In the genomic region with DNA sequence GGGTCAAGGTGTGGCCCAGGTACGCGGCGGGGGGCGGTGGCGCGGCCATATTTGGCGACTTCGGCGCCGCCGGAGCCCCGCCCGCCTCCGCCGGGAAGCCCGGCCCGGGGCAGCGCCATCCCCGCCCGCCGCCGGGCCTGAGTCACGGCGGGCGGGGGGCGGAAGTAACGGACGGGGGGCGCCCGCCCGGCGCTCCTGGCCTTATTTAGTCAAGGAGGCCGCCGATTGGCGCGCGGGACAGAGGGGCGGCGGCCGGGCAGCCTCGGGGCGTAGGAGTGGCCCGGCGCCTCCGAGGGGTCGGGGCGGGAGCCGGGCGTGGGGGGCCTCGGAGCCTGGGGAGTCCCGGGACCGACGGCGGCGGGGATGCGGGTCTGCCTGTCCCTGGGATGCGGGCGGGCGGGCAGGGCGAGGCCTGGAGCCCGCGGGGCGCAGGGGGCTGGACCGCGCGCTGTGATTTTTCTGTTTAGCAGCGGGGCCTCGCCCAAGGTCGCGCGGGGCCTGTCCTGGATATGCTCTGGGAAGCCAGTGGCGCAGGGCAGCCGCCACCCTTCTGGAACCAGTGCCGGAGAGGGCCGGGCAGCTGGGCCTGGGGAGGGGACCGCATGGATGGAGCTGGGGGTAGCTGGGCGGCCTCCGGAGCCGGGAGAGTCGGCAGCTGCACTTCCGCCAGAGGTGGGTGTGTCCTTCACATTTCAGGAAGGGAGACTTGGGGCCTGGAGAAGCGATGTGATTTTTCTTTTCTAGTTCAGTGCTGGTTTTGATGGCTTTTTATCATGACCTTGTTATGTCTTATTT, we compare ENCODE assay signal across 8 cellular contexts. TPM values are rescaled to one million over a fixed set of nuclear protein-coding genes. Genes with fewer than 3 reads are reported as not detected.
DNase-seq lines count a peak whose midpoint lies in the region; ATAC-seq and TF ChIP-seq lines count a peak whose summit lies in the region.

No MANE protein-coding gene starts in this region.

- peak overlapping the region; percentile 60 to 83 for H3K27ac Mint-ChIP-seq in activated naive CD4-positive, alpha-beta T cell treated with anti-CD3 and anti-CD28 coated beads, Interleukin-2, amount 50 U/mL, for 72 hours

- peak; percentile 34 to 58 for ATAC-seq in activated naive CD4-positive, alpha-beta T cell treated with anti-CD3 and anti-CD28 coated beads, Interleukin-2, amount 50 U/mL, for 72 hours
- peak; percentile 69 for ATAC-seq in omental fat pad (ENCODE audit: low FRiP score)

- H3K9ac ChIP-seq in HUES64 (ENCODE audit: low read depth, low read length), result peak overlapping the region; percentile 96

- H3K4me1 ChIP-seq in HUES64 (ENCODE audit: insufficient read depth, low read length) (peaks cover 19% of the 10 kb centered on the region; the same call in 1 of the 2 replicates), SJCRH30 (peaks cover 21% of the 10 kb centered on the region)

- H3K27ac ChIP-seq in HUES64 (ENCODE audit: low read depth, low read length) (peak overlapping the region; percentile 99), SJCRH30 (peak overlapping the region; percentile 60)

- WGBS in HUES64, result under 1% methylated on average over 82 of the region's 82 CpGs

- peaks cover 0 to 3% of the 10 kb centered on the region in 2 donors for H3K9me3 Mint-ChIP-seq in activated naive CD4-positive, alpha-beta T cell treated with anti-CD3 and anti-CD28 coated beads, Interleukin-2, amount 50 U/mL, for 72 hours

- H3K4me3 ChIP-seq in HUES64 (ENCODE audit: low read length), result peak overlapping the region; percentile 98
- peak overlapping the region; percentile 81 for H3K4me3 ChIP-seq in SJCRH30

- H3K9me3 ChIP-seq in HUES64 (ENCODE audit: insufficient read depth, low read depth, low read length) (no peaks in the 10 kb centered on the region), SJCRH30 (replicated peaks) (no peaks in the 10 kb centered on the region)

- peaks cover 27% of the 10 kb centered on the region for H3K36me3 ChIP-seq in HUES64 (ENCODE audit: insufficient read depth, low read length)
- peaks cover 23% of the 10 kb centered on the region for H3K36me3 ChIP-seq in SJCRH30

- TF ChIP-seq CTCF in omental fat pad (IDR thresholded peaks at IDR 0.05), result no peak

- peaks cover 24 to 34% of the 10 kb centered on the region in 2 donors for H3K36me3 Mint-ChIP-seq in activated naive CD4-positive, alpha-beta T cell treated with anti-CD3 and anti-CD28 coated beads, Interleukin-2, amount 50 U/mL, for 72 hours

- peak; percentile 79 for DNase-seq in NCI-H82 (lab: John Stamatoyannopoulos, UW)
- DNase-seq in NCI-H82 treated with DMSO at 0.1 percent for 48 hours (lab: John Stamatoyannopoulos, UW; ENCODE audit: unreplicated experiment), result no peak
- peak; percentile 92 for DNase-seq in SJCRH30
- DNase-seq in activated naive CD4-positive, alpha-beta T cell treated with anti-CD3 and anti-CD28 coated beads, Interleukin-2, amount 50 U/mL, for 72 hours (ENCODE audit: low spot score in 2 of 2), result peak; percentile 75 to 85
- peak; percentile 86 for DNase-seq in glomerular visceral epithelial cell (ENCODE audit: extremely low spot score)
- DNase-seq in omental fat pad (ENCODE audit: low spot score), result no peak
- peak; percentile 84 for DNase-seq in ureter (ENCODE audit: low spot score)

- H3K27me3 ChIP-seq in HUES64 (ENCODE audit: insufficient read depth, low read length) (peaks cover 20% of the 10 kb centered on the region), SJCRH30 (no peaks in the 10 kb centered on the region)

RNA-seq across cellular contexts. Expression of gene ACTG1, which starts 2.3 kb away (rescaled TPM):
- polyA plus RNA-seq in HUES64 (2013, experiment 1 of 2), result 2,066 TPM
- polyA plus RNA-seq in HUES64 (2013, experiment 2 of 2), result 2,328 TPM
- total RNA-seq in SJCRH30 (2014; rRNA removed; shearing (Covaris generic)), result 2,768 and 3,121 TPM in 2 replicates
- total RNA-seq in activated naive CD4-positive, alpha-beta T cell treated with anti-CD3 and anti-CD28 coated beads, Interleukin-2, amount 50 U/mL, for 72 hours, result 1,000 to 10,000 TPM; 6,062 to 6,573 TPM
- total RNA-seq in omental fat pad (1,000 to 10,000 TPM; 1,930 to 4,437 (median 3,125) TPM), ureter (3,857 TPM)

RNA-seq across cellular contexts. Expression of gene FSCN2, which starts 13.2 kb away (rescaled TPM):
- not detected for polyA plus RNA-seq in HUES64 (2013, experiment 1 of 2)
- polyA plus RNA-seq in HUES64 (2013, experiment 2 of 2), result not detected
- total RNA-seq in SJCRH30 (2014; rRNA removed; shearing (Covaris generic)), result 0.43 and 0.61 TPM in 2 replicates
- total RNA-seq in activated naive CD4-positive, alpha-beta T cell treated with anti-CD3 and anti-CD28 coated beads, Interleukin-2, amount 50 U/mL, for 72 hours, result under 1 TPM; 0.30 to 0.86 TPM
- total RNA-seq in omental fat pad, result under 1 TPM in 3 of 4 donors, not detected in 1; 0.31 to 0.95 (median 0.36) TPM
- total RNA-seq in ureter, result 4.2 TPM

RNA-seq across cellular contexts. Expression of gene FAAP100, which starts 37.2 kb away (rescaled TPM):
- 22.5 TPM for polyA plus RNA-seq in HUES64 (2013, experiment 1 of 2)
- polyA plus RNA-seq in HUES64 (2013, experiment 2 of 2), result 20.7 TPM
- 52.3 and 60.7 TPM in 2 replicates for total RNA-seq in SJCRH30 (2014; rRNA removed; shearing (Covaris generic))
- total RNA-seq in activated naive CD4-positive, alpha-beta T cell treated with anti-CD3 and anti-CD28 coated beads, Interleukin-2, amount 50 U/mL, for 72 hours, result 10 to 100 TPM; 19.8 to 37.9 TPM
- 10 to 100 TPM; 13.9 to 28.0 (median 22.8) TPM for total RNA-seq in omental fat pad
- total RNA-seq in ureter, result 37.1 TPM

Comparison
In these comparisons a context has a peak if more than half of its experiments do, and no peak if none do; other contexts are left out.
1. DNase-seq: peak in NCI-H82 (single experiment), SJCRH30 (2 of 2), activated naive CD4-positive, alpha-beta T cell treated with anti-CD3 and anti-CD28 coated beads, Interleukin-2, amount 50 U/mL, for 72 hours (2 of 2), glomerular visceral epithelial cell (single experiment) and ureter (single experiment); none in NCI-H82 treated with DMSO at 0.1 percent for 48 hours (single experiment) and omental fat pad (single experiment).